In the genomic region with DNA sequence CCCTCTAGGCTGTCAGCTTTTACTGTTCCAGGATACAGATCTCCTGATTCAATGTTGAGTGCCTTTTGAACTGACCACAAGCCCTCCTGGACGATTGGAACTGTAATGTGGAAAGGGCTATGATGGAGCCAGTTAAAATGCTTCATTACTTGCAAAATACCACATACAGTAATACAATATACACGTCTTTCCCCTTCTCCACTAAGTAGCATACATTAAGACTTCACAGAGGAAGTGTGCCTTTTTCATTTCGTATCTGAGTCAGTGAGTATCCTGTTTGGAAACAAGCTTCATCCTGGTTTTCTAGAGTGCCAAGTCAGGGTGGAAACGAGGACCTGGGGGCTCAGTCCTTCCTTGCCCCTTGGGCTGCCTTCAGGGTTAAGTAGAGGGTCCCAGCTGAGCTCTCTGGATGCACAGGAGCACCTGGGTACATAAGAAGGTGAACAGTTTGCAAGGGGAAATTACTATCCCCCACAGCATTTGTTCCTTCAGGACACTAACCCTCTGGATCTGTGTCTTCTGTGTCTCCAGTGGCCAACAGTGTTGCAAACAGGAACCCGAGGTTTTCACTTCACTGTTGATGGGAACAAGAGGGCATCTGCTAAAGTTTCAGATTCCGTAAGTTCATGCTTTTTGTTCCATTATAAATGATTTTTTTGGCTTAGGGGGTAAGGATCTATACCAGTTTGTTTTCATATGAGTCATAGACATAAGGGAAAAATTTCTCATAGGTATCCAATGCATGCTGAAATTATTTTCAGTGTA, we compare ENCODE assay signal across 13 cellular contexts. TPM values are rescaled to one million over a fixed set of nuclear protein-coding genes. Genes with fewer than 3 reads are reported as not detected.
DNase-seq lines count a peak whose midpoint lies in the region; ATAC-seq and TF ChIP-seq lines count a peak whose summit lies in the region.
"Not testable (repeated sequence)": the region's sequence is repeated elsewhere in the genome, so short reads cannot be mapped to it uniquely, and the experiment has no call there.
"Had no signal": no experiment of that assay in that cellular context is flagged by ENCODE, and none has a peak within 500 bp of the region (broad histone marks: within the 10 kb centered on the region; RNA-seq: fewer than 3 reads in every experiment).

No MANE protein-coding gene starts in this region.

- H3K36me3 Mint-ChIP-seq in activated CD8-positive, alpha-beta T cell treated with anti-CD3 and anti-CD28 coated beads, Interleukin-2, amount 10 ng/mL, durations not matched to agents 7 days and 5 days (ENCODE audit: low read depth), result peaks cover 46% of the 10 kb centered on the region
- H3K36me3 Mint-ChIP-seq in activated naive CD4-positive, alpha-beta T cell treated with anti-CD3 and anti-CD28 coated beads, Interleukin-2, amount 50 U/mL, for 72 hours, result peaks cover 16 to 33% of the 10 kb centered on the region in 2 donors
- H3K36me3 Mint-ChIP-seq in stimulated activated naive CD8-positive, alpha-beta T cell treated with anti-CD3 and anti-CD28 coated beads, Interleukin-15, Interleukin-2, amounts not matched to agents 100 ng/mL and 50 ng/mL, for 24 hours (ENCODE audit: low read depth), result peaks cover 54% of the 10 kb centered on the region

- peaks cover 30% of the 10 kb centered on the region for H3K4me1 Mint-ChIP-seq in activated CD8-positive, alpha-beta T cell treated with anti-CD3 and anti-CD28 coated beads, Interleukin-2, amount 10 ng/mL, durations not matched to agents 7 days and 5 days (ENCODE audit: low read depth)
- H3K4me1 Mint-ChIP-seq in stimulated activated naive CD8-positive, alpha-beta T cell treated with anti-CD3 and anti-CD28 coated beads, Interleukin-15, Interleukin-2, amounts not matched to agents 100 ng/mL and 50 ng/mL, for 24 hours (ENCODE audit: low read depth), result peaks cover 46% of the 10 kb centered on the region

- H3K9me3 Mint-ChIP-seq in activated CD8-positive, alpha-beta T cell treated with anti-CD3 and anti-CD28 coated beads, Interleukin-2, amount 10 ng/mL, durations not matched to agents 7 days and 5 days (ENCODE audit: insufficient read depth); activated naive CD4-positive, alpha-beta T cell treated with anti-CD3 and anti-CD28 coated beads, Interleukin-2, amount 50 U/mL, for 72 hours; stimulated activated naive CD8-positive, alpha-beta T cell treated with anti-CD3 and anti-CD28 coated beads, Interleukin-15, Interleukin-2, amounts not matched to agents 100 ng/mL and 50 ng/mL, for 24 hours: not testable (repeated sequence)

- H3K4me3 ChIP-seq in choroid plexus epithelial cell (ENCODE audit: low read depth, low read length); left ventricle myocardium inferior: not testable (repeated sequence)

- H3K9me3 ChIP-seq in left ventricle myocardium inferior (replicated peaks), result not testable (repeated sequence)

- not testable (repeated sequence) for TF ChIP-seq CTCF in choroid plexus epithelial cell (conservative IDR thresholded peaks at IDR 0.05; ENCODE audit: low read depth, low read length); left ventricle myocardium inferior (IDR thresholded peaks at IDR 0.05; ENCODE audit: borderline replicate concordance)

- DNase-seq in EH (ENCODE audit: low read depth) (peak; percentile 25), Kasumi-1 (lab: John Stamatoyannopoulos, UW) (peak; percentile 9 to 24), SIG-M5 treated with dmso at 0.1 percent for 504 hours (lab: John Stamatoyannopoulos, UW; ENCODE audit: unreplicated experiment) (peak; percentile 19), choroid plexus epithelial cell (ENCODE audit: low read depth) (peak; percentile 37)
- not testable (repeated sequence) for DNase-seq in activated CD8-positive, alpha-beta T cell treated with anti-CD3 and anti-CD28 coated beads, Interleukin-2, amount 10 ng/mL, durations not matched to agents 7 days and 5 days; activated naive CD4-positive, alpha-beta T cell treated with anti-CD3 and anti-CD28 coated beads, Interleukin-2, amount 50 U/mL, for 72 hours (ENCODE audit: low spot score in 2 of 2); left ventricle myocardium inferior

- POLR2A ChIA-PET in activated CD8-positive, alpha-beta T cell treated with anti-CD3 and anti-CD28 coated beads, Interleukin-2, amount 10 ng/mL, durations not matched to agents 7 days and 5 days (lab: Charles Lee), result not testable (repeated sequence)

- H3K4me1 ChIP-seq in left ventricle myocardium inferior, result peaks cover 60% of the 10 kb centered on the region

- H3K27me3 Mint-ChIP-seq in activated CD8-positive, alpha-beta T cell treated with anti-CD3 and anti-CD28 coated beads, Interleukin-2, amount 10 ng/mL, durations not matched to agents 7 days and 5 days (ENCODE audit: low read depth); stimulated activated naive CD8-positive, alpha-beta T cell treated with anti-CD3 and anti-CD28 coated beads, Interleukin-15, Interleukin-2, amounts not matched to agents 100 ng/mL and 50 ng/mL, for 24 hours: not testable (repeated sequence)

- not testable (repeated sequence) for H3K4me3 Mint-ChIP-seq in activated CD8-positive, alpha-beta T cell treated with anti-CD3 and anti-CD28 coated beads, Interleukin-2, amount 10 ng/mL, durations not matched to agents 7 days and 5 days; stimulated activated naive CD8-positive, alpha-beta T cell treated with anti-CD3 and anti-CD28 coated beads, Interleukin-15, Interleukin-2, amounts not matched to agents 100 ng/mL and 50 ng/mL, for 24 hours

- intact Hi-C loops in left ventricle myocardium inferior (cut with micrococcal nuclease), result not testable (repeated sequence)

- peaks cover 45% of the 10 kb centered on the region for H3K36me3 ChIP-seq in left ventricle myocardium inferior

- not testable (repeated sequence) for ATAC-seq in activated CD8-positive, alpha-beta T cell treated with anti-CD3 and anti-CD28 coated beads, Interleukin-2, amount 10 ng/mL, durations not matched to agents 7 days and 5 days; activated naive CD4-positive, alpha-beta T cell treated with anti-CD3 and anti-CD28 coated beads, Interleukin-2, amount 50 U/mL, for 72 hours

- CTCF ChIA-PET in activated CD8-positive, alpha-beta T cell treated with anti-CD3 and anti-CD28 coated beads, Interleukin-2, amount 10 ng/mL, durations not matched to agents 7 days and 5 days (lab: Charles Lee), result not testable (repeated sequence)

- not testable (repeated sequence) for H3K27me3 ChIP-seq in left ventricle myocardium inferior (ENCODE audit: low read depth)

- H3K27ac Mint-ChIP-seq in activated CD8-positive, alpha-beta T cell treated with anti-CD3 and anti-CD28 coated beads, Interleukin-2, amount 10 ng/mL, durations not matched to agents 7 days and 5 days, result peak overlapping the region; percentile 66
- peak overlapping the region; percentile 2 to 73 for H3K27ac Mint-ChIP-seq in activated naive CD4-positive, alpha-beta T cell treated with anti-CD3 and anti-CD28 coated beads, Interleukin-2, amount 50 U/mL, for 72 hours
- H3K27ac Mint-ChIP-seq in stimulated activated naive CD8-positive, alpha-beta T cell treated with anti-CD3 and anti-CD28 coated beads, Interleukin-15, Interleukin-2, amounts not matched to agents 100 ng/mL and 50 ng/mL, for 24 hours, result peak overlapping the region; percentile 77

- peak overlapping the region; percentile 23 for H3K27ac ChIP-seq in left ventricle myocardium inferior (replicated peaks)

RNA-seq across cellular contexts. Expression of gene SDHA, which starts 5.0 kb away (rescaled TPM):
- total RNA-seq in activated CD8-positive, alpha-beta T cell treated with anti-CD3 and anti-CD28 coated beads, Interleukin-2, amount 10 ng/mL, durations not matched to agents 7 days and 5 days, result 100 to 1,000 TPM; 145 to 152 TPM
- 100 to 1,000 TPM; 156 to 198 TPM for total RNA-seq in activated naive CD4-positive, alpha-beta T cell treated with anti-CD3 and anti-CD28 coated beads, Interleukin-2, amount 50 U/mL, for 72 hours
- 757 TPM for total RNA-seq in left ventricle myocardium inferior

RNA-seq across cellular contexts. Expression of gene CCDC127, which starts 5.2 kb away (rescaled TPM):
- 1 to 10 TPM; 5.3 to 6.8 TPM for total RNA-seq in activated CD8-positive, alpha-beta T cell treated with anti-CD3 and anti-CD28 coated beads, Interleukin-2, amount 10 ng/mL, durations not matched to agents 7 days and 5 days
- 1 to 10 TPM; 6.1 to 7.3 TPM for total RNA-seq in activated naive CD4-positive, alpha-beta T cell treated with anti-CD3 and anti-CD28 coated beads, Interleukin-2, amount 50 U/mL, for 72 hours
- 7.9 TPM for total RNA-seq in left ventricle myocardium inferior

RNA-seq across cellular contexts. Expression of gene LRRC14B, which starts 31.8 kb away (rescaled TPM):
- total RNA-seq in activated CD8-positive, alpha-beta T cell treated with anti-CD3 and anti-CD28 coated beads, Interleukin-2, amount 10 ng/mL, durations not matched to agents 7 days and 5 days, result not detected
- total RNA-seq in activated naive CD4-positive, alpha-beta T cell treated with anti-CD3 and anti-CD28 coated beads, Interleukin-2, amount 50 U/mL, for 72 hours, result under 1 TPM in 1 of 2 donors, not detected in 1; 0.16 TPM
- 93.4 TPM for total RNA-seq in left ventricle myocardium inferior
- total RNA-seq: GM23338, left colon, occipital lobe, PC-9, upper lobe of left lung had no signal

RNA-seq across cellular contexts. Expression of gene PDCD6, which starts 48.3 kb away (rescaled TPM):
- total RNA-seq in activated CD8-positive, alpha-beta T cell treated with anti-CD3 and anti-CD28 coated beads, Interleukin-2, amount 10 ng/mL, durations not matched to agents 7 days and 5 days, result 100 to 1,000 TPM in 1 of 2 experiments, 10 to 100 TPM in 1; 96.1 to 101 TPM
- total RNA-seq in activated naive CD4-positive, alpha-beta T cell treated with anti-CD3 and anti-CD28 coated beads, Interleukin-2, amount 50 U/mL, for 72 hours, result 10 to 100 TPM; 57.9 to 90.5 TPM
- 34.2 TPM for total RNA-seq in left ventricle myocardium inferior

Comparison
In these comparisons a context has a peak if more than half of its experiments do, and no peak if none do; other contexts are left out.
1. RNA of gene LRRC14B, which starts 31.8 kb away (total RNA-seq): 93.4 TPM in left ventricle myocardium inferior (single experiment); 0.16 TPM in activated naive CD4-positive, alpha-beta T cell treated with anti-CD3 and anti-CD28 coated beads, Interleukin-2, amount 50 U/mL, for 72 hours and not detected in activated CD8-positive, alpha-beta T cell treated with anti-CD3 and anti-CD28 coated beads, Interleukin-2, amount 10 ng/mL, durations not matched to agents 7 days and 5 days; every median in the first group is over 10 times any median in the second.
2. Peak in every context shown above with its lines, with median percentiles within 50 percentile points of each other: H3K27ac Mint-ChIP-seq.